Comparison of ENCODE assay signal across 10 cellular contexts in the genomic region with DNA sequence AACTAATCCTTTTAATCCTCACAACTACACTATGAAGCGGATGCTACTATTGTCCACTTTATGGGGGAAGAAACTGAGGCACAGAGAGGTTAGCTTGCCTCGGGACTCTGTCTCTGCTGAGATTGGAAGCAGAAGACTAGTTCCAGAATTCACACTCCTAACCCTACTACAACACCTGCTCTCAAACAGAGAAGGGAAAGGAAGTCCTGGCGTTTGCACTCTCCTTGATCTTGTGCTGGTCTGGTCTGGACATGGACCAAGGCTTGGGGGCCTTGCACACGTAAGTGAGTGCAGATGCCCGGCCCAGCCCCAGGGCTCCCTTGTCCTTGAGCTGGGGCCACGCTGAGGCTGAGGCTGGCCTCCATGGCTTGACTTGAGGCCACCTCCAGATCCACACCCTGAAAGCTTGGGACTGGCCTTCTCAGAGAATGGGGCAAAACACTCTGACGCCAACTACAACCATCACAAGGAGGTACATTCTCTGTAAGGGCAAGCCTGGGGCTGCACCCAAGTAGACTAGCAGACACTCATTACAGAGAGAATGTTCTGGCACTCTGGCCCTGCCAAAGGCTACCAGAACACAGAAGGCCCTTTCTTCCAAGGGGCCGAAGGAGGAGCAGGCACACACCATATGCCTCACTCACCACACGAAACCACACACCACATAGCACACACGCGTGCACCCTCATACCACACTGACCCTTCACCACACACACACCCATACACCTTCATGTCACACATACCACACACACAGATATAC. TPM values are rescaled to one million over a fixed set of nuclear protein-coding genes. Genes with fewer than 3 reads are reported as not detected.
DNase-seq lines count a peak whose midpoint lies in the region; ATAC-seq and TF ChIP-seq lines count a peak whose summit lies in the region.
"Had no signal": no experiment of that assay in that cellular context is flagged by ENCODE, and none has a peak within 500 bp of the region (broad histone marks: within the 10 kb centered on the region; RNA-seq: fewer than 3 reads in every experiment).

No MANE protein-coding gene starts in this region.

- H3K36me3 ChIP-seq in mammary epithelial cell (ENCODE audit: insufficient read depth, low read length) (no peaks in the 10 kb centered on the region), mucosa of stomach (ENCODE audit: control insufficient read depth, insufficient read depth, low read length) (no peaks in the 10 kb centered on the region)
- H3K36me3 ChIP-seq: pancreas had no signal

- intact Hi-C loops in CD4-positive, alpha-beta T cell (cut with DNase I, micrococcal nuclease): loop anchor here (1.0 to 5.0 kb wide), 2 partner anchors 34 to 200 kb away; a partner anchor contains a TSS
- intact Hi-C loops in mammary epithelial cell (cut with micrococcal nuclease): loop anchor here (1.0 to 5.0 kb wide), 3 partner anchors 17 to 120 kb away; no protein-coding TSS in a partner anchor

- no peaks in the 10 kb centered on the region for H3K27me3 Mint-ChIP-seq in CD4-positive, alpha-beta T cell
- H3K27me3 Mint-ChIP-seq in glutamatergic neuron (ENCODE audit: unreplicated experiment) (no peaks in the 10 kb centered on the region), nephron progenitor cell (ENCODE audit: low read depth, poor library complexity) (peaks cover 2% of the 10 kb centered on the region)
- H3K27me3 Mint-ChIP-seq: dendritic cell treated with granulocyte-macrophage colony-stimulating factor and Interleukin-4, amounts not matched to agents 40 ng/mL and 50 ng/mL, for 4 days had no signal

- H3K36me3 Mint-ChIP-seq in CD4-positive, alpha-beta T cell (ENCODE audit: low read depth): no peaks in the 10 kb centered on the region
- no peaks in the 10 kb centered on the region for H3K36me3 Mint-ChIP-seq in glutamatergic neuron (ENCODE audit: unreplicated experiment)
- no peaks in the 10 kb centered on the region for H3K36me3 Mint-ChIP-seq in nephron progenitor cell (ENCODE audit: low read depth)

- CTCF ChIA-PET in CD4-positive, alpha-beta T cell (lab: Charles Lee): no interaction called here
- CTCF ChIA-PET in mammary epithelial cell (lab: Charles Lee; ENCODE audit: low non-redundant PET): no interaction called here

- ATAC-seq in CD4-positive, alpha-beta T cell (ENCODE audit: poor library complexity): no peak
- ATAC-seq in HG03066 (IDR thresholded peaks at IDR 0.05; ENCODE audit: low read depth, unreplicated experiment): peak; percentile 4

- TF ChIP-seq CTCF in CD4-positive, alpha-beta T cell (IDR thresholded peaks at IDR 0.05): no peak
- no peak for TF ChIP-seq CTCF in mammary epithelial cell (conservative IDR thresholded peaks at IDR 0.05 in 1 of 2, IDR thresholded peaks at IDR 0.05 in 1 of 2; ENCODE audit: extremely low read depth in 1 of 2, insufficient read depth in 1 of 2, low read depth in 1 of 2, low read length in 2 of 2)
- TF ChIP-seq CTCF in glutamatergic neuron (IDR thresholded peaks at IDR 0.05; ENCODE audit: partially characterized antibody, unreplicated experiment): no peak
- TF ChIP-seq CTCF in nephron progenitor cell (IDR thresholded peaks at IDR 0.05): no peak

- WGBS in mammary epithelial cell (ENCODE audit: low coverage, missing lambda C conversion rate): 71% methylated on average over 8 of the region's 11 CpGs

- H3K4me3 ChIP-seq in mammary epithelial cell (replicated peaks in 1 of 3; ENCODE audit: insufficient read depth in 1 of 3, low read depth in 2 of 3, low read length in 3 of 3): no peak overlapping the region
- H3K4me3 ChIP-seq in mucosa of stomach (ENCODE audit: low read length): peak overlapping the region; percentile 15
- H3K4me3 ChIP-seq: pancreas had no signal

- H3K4me2 ChIP-seq in mammary epithelial cell (ENCODE audit: insufficient read depth, low read depth, low read length): peak overlapping the region; percentile 39

- POLR2A ChIA-PET in CD4-positive, alpha-beta T cell (lab: Charles Lee): interaction anchor here (0.9 to 5.6 kb wide), 3 partner anchors 15 to 63 kb away, joined by 3 to 214 read pairs (median 7); a partner anchor contains a TSS

- DNase-seq in CD4-positive, alpha-beta T cell: no peak
- DNase-seq in mammary epithelial cell: peak; percentile 65
- no peak for DNase-seq in glutamatergic neuron
- no peak for DNase-seq in nephron progenitor cell
- no peak for DNase-seq in ureter (ENCODE audit: low spot score)
- DNase-seq in NCI-H69 (lab: John Stamatoyannopoulos, UW): no peak

- no peaks in the 10 kb centered on the region for H3K79me2 ChIP-seq in mammary epithelial cell (ENCODE audit: insufficient read depth, low read length)

- no peaks in the 10 kb centered on the region for H3K9me3 Mint-ChIP-seq in CD4-positive, alpha-beta T cell
- H3K9me3 Mint-ChIP-seq in glutamatergic neuron (ENCODE audit: unreplicated experiment): no peaks in the 10 kb centered on the region
- no peaks in the 10 kb centered on the region for H3K9me3 Mint-ChIP-seq in nephron progenitor cell
- H3K9me3 Mint-ChIP-seq: dendritic cell treated with granulocyte-macrophage colony-stimulating factor and Interleukin-4, amounts not matched to agents 40 ng/mL and 50 ng/mL, for 4 days had no signal

- dilution Hi-C loops in mammary epithelial cell (cut with HindIII; ENCODE audit: low sequenced_read_pairs): loop anchor here (5.0 kb wide), 1 partner anchor 40 kb away; no protein-coding TSS in a partner anchor

- no peak overlapping the region for H3K4me3 Mint-ChIP-seq in CD4-positive, alpha-beta T cell
- H3K4me3 Mint-ChIP-seq in glutamatergic neuron (ENCODE audit: unreplicated experiment) (no peak overlapping the region), nephron progenitor cell (no peak overlapping the region)
- H3K4me3 Mint-ChIP-seq: dendritic cell treated with granulocyte-macrophage colony-stimulating factor and Interleukin-4, amounts not matched to agents 40 ng/mL and 50 ng/mL, for 4 days had no signal

- no peak overlapping the region for H2AFZ ChIP-seq in mammary epithelial cell (ENCODE audit: low read depth, low read length)

- peak overlapping the region; percentile 79 for H3K9ac ChIP-seq in mammary epithelial cell (ENCODE audit: insufficient read depth, low read length)
- peak overlapping the region; percentile 53 for H3K9ac ChIP-seq in mucosa of stomach (ENCODE audit: low read length)

- H4K20me1 ChIP-seq in mammary epithelial cell (ENCODE audit: insufficient read depth, low read length): no peaks in the 10 kb centered on the region

- H3K4me1 ChIP-seq in mammary epithelial cell (ENCODE audit: insufficient read depth, low read length): peaks cover 64% of the 10 kb centered on the region
- H3K4me1 ChIP-seq in mucosa of stomach (ENCODE audit: control insufficient read depth, insufficient read depth, low read length): peaks cover 45% of the 10 kb centered on the region

- peaks cover 27% of the 10 kb centered on the region for H3K4me1 Mint-ChIP-seq in CD4-positive, alpha-beta T cell (ENCODE audit: low read depth)
- peaks cover 2% of the 10 kb centered on the region for H3K4me1 Mint-ChIP-seq in glutamatergic neuron (ENCODE audit: low read depth, unreplicated experiment)
- peaks cover 37% of the 10 kb centered on the region for H3K4me1 Mint-ChIP-seq in nephron progenitor cell

- peak overlapping the region; percentile 86 for H3K27ac ChIP-seq in CD4-positive, alpha-beta T cell (ENCODE audit: low read depth, low read length)
- H3K27ac ChIP-seq in mammary epithelial cell (ENCODE audit: insufficient read depth, low read depth, low read length): peak overlapping the region; percentile 95

- no peaks in the 10 kb centered on the region for H3K27me3 ChIP-seq in CD4-positive, alpha-beta T cell (ENCODE audit: control insufficient read depth, insufficient read depth, low read length)
- H3K27me3 ChIP-seq in mammary epithelial cell (ENCODE audit: insufficient read depth, low read length) (no peaks in the 10 kb centered on the region), mucosa of stomach (ENCODE audit: control insufficient read depth, insufficient read depth, low read length) (no peaks in the 10 kb centered on the region)
- H3K27me3 ChIP-seq: pancreas had no signal

- H3K9me3 ChIP-seq in CD4-positive, alpha-beta T cell (ENCODE audit: control insufficient read depth, low read length): no peaks in the 10 kb centered on the region
- H3K9me3 ChIP-seq in mammary epithelial cell (replicated peaks; ENCODE audit: insufficient read depth, low read length): no peaks in the 10 kb centered on the region
- no peaks in the 10 kb centered on the region for H3K9me3 ChIP-seq in mucosa of stomach (ENCODE audit: control insufficient read depth, low read length)
- H3K9me3 ChIP-seq: pancreas had no signal

- in situ Hi-C loops in mammary epithelial cell (cut with MboI; ENCODE audit: low sequenced_read_pairs in 2 of 2): loop anchor here in 1 of 2 donors (5.0 kb wide), 1 partner anchor 40 kb away; no protein-coding TSS in a partner anchor

- no peak overlapping the region for H3K27ac Mint-ChIP-seq in CD4-positive, alpha-beta T cell
- H3K27ac Mint-ChIP-seq in glutamatergic neuron (ENCODE audit: unreplicated experiment): no peak overlapping the region
- no peak overlapping the region for H3K27ac Mint-ChIP-seq in nephron progenitor cell
- H3K27ac Mint-ChIP-seq: dendritic cell treated with granulocyte-macrophage colony-stimulating factor and Interleukin-4, amounts not matched to agents 40 ng/mL and 50 ng/mL, for 4 days had no signal

- BruUV-seq in mammary epithelial cell (replicated peaks; lab: Mats Ljungman, UMichigan): no TSS peak

RNA-seq across cellular contexts. Expression of a gene that starts 33.3 kb away (rescaled TPM):
- total RNA-seq in CD4-positive, alpha-beta T cell: 100 to 1,000 TPM; 434 to 449 TPM
- total RNA-seq in mammary epithelial cell: 100 to 1,000 TPM; 164 to 240 TPM
- 171 TPM for polyA plus RNA-seq in mammary epithelial cell
- 213 TPM for polyA minus RNA-seq in mammary epithelial cell
- total RNA-seq in glutamatergic neuron (ENCODE audit: unreplicated experiment): 272 TPM
- 314 TPM for total RNA-seq in ureter
